ENCODE assay signal across 16 cellular contexts in genomic region chr18:38243291-38243690, GRCh38.
DNase-seq lines count a peak whose midpoint lies in the region; ATAC-seq, FAIRE-seq and TF ChIP-seq lines count a peak whose summit lies in the region.
"Had no signal": no experiment of that assay in that cellular context is flagged by ENCODE, and none has a peak within 500 bp of the region (broad histone marks: within the 10 kb centered on the region; RNA-seq: fewer than 3 reads in every experiment).

No MANE protein-coding gene starts in this region.

- H3K4me3 ChIP-seq in breast epithelium (no peak overlapping the region), astrocyte (ENCODE audit: insufficient read depth, low read depth, low read length) (no peak overlapping the region)
- H3K4me3 ChIP-seq: BLaER1 had no signal

- no peaks in the 10 kb centered on the region for H4K20me1 ChIP-seq in astrocyte (ENCODE audit: insufficient read depth, low read length)
- H4K20me1 ChIP-seq: BLaER1 had no signal

- H3K27ac Mint-ChIP-seq in MCF 10A (ENCODE audit: low read depth, unreplicated experiment) (peak overlapping the region; percentile 67), astrocyte (ENCODE audit: unreplicated experiment) (peak overlapping the region; percentile 28)
- H3K27ac Mint-ChIP-seq: CD8-positive, alpha-beta memory T cell had no signal

- H3K27me3 ChIP-seq in breast epithelium (no peaks in the 10 kb centered on the region), astrocyte (ENCODE audit: insufficient read depth, low read length) (no peaks in the 10 kb centered on the region), foreskin keratinocyte (no peaks in the 10 kb centered on the region)
- H3K27me3 ChIP-seq: BLaER1 had no signal

- H3K36me3 ChIP-seq in breast epithelium (no peaks in the 10 kb centered on the region), astrocyte (ENCODE audit: insufficient read depth, low read length) (no peaks in the 10 kb centered on the region)
- H3K36me3 ChIP-seq: BLaER1 had no signal

- H3K27ac ChIP-seq in breast epithelium (no peak overlapping the region), astrocyte (ENCODE audit: low read depth, low read length) (no peak overlapping the region), foreskin keratinocyte (no peak overlapping the region)
- H3K27ac ChIP-seq: BLaER1, HL-60 had no signal

- intact Hi-C loops in MCF 10A (cut with micrococcal nuclease) (no loop called here), breast epithelium (cut with DNase I; ENCODE audit: low total_unique reads) (no loop called here)

- no peak overlapping the region for H3K9ac ChIP-seq in astrocyte (ENCODE audit: low read length)
- H3K9ac ChIP-seq: BLaER1 had no signal

- no peak for FAIRE-seq in astrocyte (lab: Jason Lieb, UNC)

- H3K9me3 ChIP-seq in breast epithelium = no peaks in the 10 kb centered on the region
- no peaks in the 10 kb centered on the region for H3K9me3 ChIP-seq in astrocyte (ENCODE audit: insufficient read depth, low read depth, low read length)
- H3K9me3 ChIP-seq: Caco-2 had no signal

- CTCF ChIA-PET in MCF 10A (lab: Yijun Ruan, JAX) = no interaction called here

- DNase-seq in MCF 10A (ENCODE audit: unreplicated experiment) = peak; percentile 24
- no peak for DNase-seq in breast epithelium (ENCODE audit: low spot score in 2 of 2)
- no peak for DNase-seq in astrocyte (ENCODE audit: low read depth)
- DNase-seq in foreskin keratinocyte = peak; percentile 40 to 68
- no peak for DNase-seq in inferior parietal cortex (ENCODE audit: extremely low spot score)
- DNase-seq in HT-29 (ENCODE audit: low spot score) = no peak
- DNase-seq: 8988T; AML-193; Caco-2; CD8-positive, alpha-beta memory T cell; DND-41; GDM1 had no signal

- BruUV-seq in MCF 10A (replicated peaks; lab: Mats Ljungman, UMichigan) = no TSS peak

- H3K27me3 Mint-ChIP-seq in MCF 10A (ENCODE audit: insufficient read depth, unreplicated experiment) (no peaks in the 10 kb centered on the region), astrocyte (ENCODE audit: low read depth, unreplicated experiment) (no peaks in the 10 kb centered on the region)
- H3K27me3 Mint-ChIP-seq: CD8-positive, alpha-beta memory T cell had no signal

- ATAC-seq in foreskin keratinocyte = peak; percentile 22
- ATAC-seq in HG03520 (IDR thresholded peaks at IDR 0.05; ENCODE audit: unreplicated experiment) = no peak
- ATAC-seq: HCT116 had no signal

- TF ChIP-seq CTCF in MCF 10A (IDR thresholded peaks at IDR 0.05; ENCODE audit: unreplicated experiment) = no peak
- TF ChIP-seq CTCF in breast epithelium (IDR thresholded peaks at IDR 0.05) = no peak
- TF ChIP-seq CTCF in astrocyte (IDR thresholded peaks at IDR 0.05; ENCODE audit: insufficient read depth, low read depth, low read length) = no peak
- no peak for TF ChIP-seq CTCF in foreskin keratinocyte (conservative IDR thresholded peaks at IDR 0.05)

- H3K9me3 Mint-ChIP-seq in MCF 10A (ENCODE audit: unreplicated experiment) (no peaks in the 10 kb centered on the region), astrocyte (ENCODE audit: unreplicated experiment) (no peaks in the 10 kb centered on the region)

- H3K4me3 Mint-ChIP-seq in MCF 10A (ENCODE audit: unreplicated experiment) (no peak overlapping the region), astrocyte (ENCODE audit: unreplicated experiment) (no peak overlapping the region)
- H3K4me3 Mint-ChIP-seq: CD8-positive, alpha-beta memory T cell had no signal

- H3K4me2 ChIP-seq in astrocyte (ENCODE audit: low read length) = no peak overlapping the region
- H3K4me2 ChIP-seq: BLaER1 had no signal

- TF ChIP-seq POLR2A in breast epithelium (IDR thresholded peaks at IDR 0.05) = no peak

- POLR2A ChIA-PET in MCF 10A (lab: Yijun Ruan, JAX) = no interaction called here

- H3K79me2 ChIP-seq in astrocyte (ENCODE audit: insufficient read depth, low read length) = no peaks in the 10 kb centered on the region

- H3K4me1 Mint-ChIP-seq in MCF 10A (ENCODE audit: insufficient read depth, unreplicated experiment) = peaks cover 28% of the 10 kb centered on the region
- peaks cover 23% of the 10 kb centered on the region for H3K4me1 Mint-ChIP-seq in astrocyte (ENCODE audit: low read depth, unreplicated experiment)
- H3K4me1 Mint-ChIP-seq: CD8-positive, alpha-beta memory T cell had no signal

- H3K4me1 ChIP-seq in breast epithelium (no peaks in the 10 kb centered on the region), astrocyte (ENCODE audit: insufficient read depth, low read length) (peaks cover 4% of the 10 kb centered on the region), foreskin keratinocyte (peaks cover 11% of the 10 kb centered on the region)
- H3K4me1 ChIP-seq: BLaER1, Caco-2 had no signal

- no peaks in the 10 kb centered on the region for H3K36me3 Mint-ChIP-seq in MCF 10A (ENCODE audit: insufficient read depth, unreplicated experiment)
- no peaks in the 10 kb centered on the region for H3K36me3 Mint-ChIP-seq in astrocyte (ENCODE audit: low read depth, unreplicated experiment)
- H3K36me3 Mint-ChIP-seq: CD8-positive, alpha-beta memory T cell had no signal

- H2AFZ ChIP-seq in astrocyte (ENCODE audit: low read depth, low read length) = no peak overlapping the region

Comparison
In these comparisons a context has a peak if more than half of its experiments do, and no peak if none do; other contexts are left out.
1. DNase-seq: peak in MCF 10A (single experiment) and foreskin keratinocyte (2 of 2); none in breast epithelium (0 of 2), astrocyte (single experiment), inferior parietal cortex (single experiment) and HT-29 (single experiment).